In the genomic region with DNA sequence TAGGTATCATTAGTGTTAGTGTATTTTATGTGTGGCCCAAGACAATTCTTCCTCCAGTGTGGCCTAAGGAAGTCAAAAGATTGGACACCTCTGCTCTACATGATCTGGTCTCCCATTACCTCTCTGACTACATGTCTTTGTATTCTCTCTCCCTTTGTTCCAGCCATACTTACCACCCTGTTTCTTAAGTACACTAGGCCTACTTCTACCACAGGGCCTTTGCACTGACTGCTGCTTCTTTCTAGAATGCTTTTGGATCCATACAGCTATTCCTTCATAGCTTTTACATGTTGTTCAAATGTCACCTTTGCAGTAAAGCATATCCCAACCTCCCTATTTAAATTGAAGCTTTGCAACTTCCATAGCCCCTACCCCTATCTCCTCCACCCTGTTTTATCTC, we compare ENCODE assay signal across 35 cellular contexts.
"Had no signal": no experiment of that assay in that cellular context is flagged by ENCODE, and none has a peak within 500 bp of the region (broad histone marks: within the 10 kb centered on the region; RNA-seq: fewer than 3 reads in every experiment).

No MANE protein-coding gene starts in this region.

- DNase-seq: Karpas-422, Kasumi-1, MG63, MM.1S, MV-4-11, NCI-H1048, NCI-H1092, NCI-H1092 treated with DMSO at 0.1 percent for 48 hours, NCI-H1105, NCI-H1105 treated with DMSO at 0.1 percent for 48 hours, NCI-H1417, NCI-H1417 treated with DMSO at 0.1 percent for 48 hours, NCI-H1436, NCI-H1436 treated with DMSO at 0.1 percent for 48 hours, NCI-H146, NCI-H1694, NCI-H1694 treated with DMSO at 0.1 percent for 48 hours, NCI-H187, NCI-H187 treated with DMSO at 0.1 percent for 48 hours, NCI-H1930, NCI-H2029, NCI-H2029 treated with DMSO at 0.1 percent for 48 hours, NCI-H2081, NCI-H2081 treated with DMSO at 0.1 percent for 48 hours, NCI-H2107, NCI-H2171, NCI-H2171 treated with DMSO at 0.1 percent for 48 hours, NCI-H2227 treated with DMSO at 0.1 percent for 48 hours, NCI-H226, NCI-H345, NCI-H446, NCI-H446 treated with DMSO at 0.1 percent for 48 hours, NCI-H510A, NCI-H510A treated with DMSO at 0.1 percent for 48 hours had no signal

- H3K36me3 ChIP-seq: MG63 had no signal

- H3K4me3 ChIP-seq: MG63 had no signal

- H3K27me3 ChIP-seq: MG63 had no signal

- H3K27ac ChIP-seq: KMS-11 had no signal

- H3K9ac ChIP-seq: KMS-11 had no signal

- H3K9me3 ChIP-seq: MG63 had no signal

- H3K4me2 ChIP-seq: KMS-11 had no signal
